Comparison of ENCODE assay signal across 1 cellular context in the genomic region with DNA sequence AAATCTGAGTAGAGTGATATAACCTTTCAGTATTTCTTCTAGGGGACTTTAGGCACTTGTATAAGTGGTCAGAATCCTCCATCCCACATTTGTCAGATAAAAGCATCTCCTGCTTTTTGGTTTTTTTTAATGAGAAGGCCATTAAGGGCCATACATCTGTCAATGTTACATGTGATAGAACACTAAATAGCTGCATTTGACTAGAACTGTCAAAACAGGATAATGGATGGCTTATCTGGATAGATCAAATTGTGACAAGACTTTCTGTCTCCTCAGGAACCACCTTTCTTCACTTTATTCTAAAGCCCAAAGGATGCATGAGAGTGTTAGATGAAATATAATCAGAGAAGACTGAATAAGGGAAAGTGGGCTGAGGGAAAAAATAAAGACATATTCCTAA.
TF ChIP-seq lines count a peak whose summit lies in the region.

No MANE protein-coding gene starts in this region.

TF ChIP-seq in HCT116, 20 proteins besides CTCF, POLR2A, EP300 and RAD21 (continued from another document):
- TF ChIP-seq, protein P1, sequence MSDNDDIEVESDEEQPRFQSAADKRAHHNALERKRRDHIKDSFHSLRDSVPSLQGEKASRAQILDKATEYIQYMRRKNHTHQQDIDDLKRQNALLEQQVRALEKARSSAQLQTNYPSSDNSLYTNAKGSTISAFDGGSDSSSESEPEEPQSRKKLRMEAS (IDR thresholded peaks at IDR 0.05) = no peak
- TF ChIP-seq, protein P2, sequence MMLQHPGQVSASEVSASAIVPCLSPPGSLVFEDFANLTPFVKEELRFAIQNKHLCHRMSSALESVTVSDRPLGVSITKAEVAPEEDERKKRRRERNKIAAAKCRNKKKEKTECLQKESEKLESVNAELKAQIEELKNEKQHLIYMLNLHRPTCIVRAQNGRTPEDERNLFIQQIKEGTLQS (IDR thresholded peaks at IDR 0.05) = no peak
- TF ChIP-seq EGR1 (IDR thresholded peaks at IDR 0.05; ENCODE audit: low read depth) (no peak), EZH2 (IDR thresholded peaks at IDR 0.05) (no peak), CEBPB (IDR thresholded peaks at IDR 0.05; ENCODE audit: low read depth) (no peak)
TF ChIP-seq in HCT116: peak in this region for 0.
